In genomic region chr17:45740553-45741330, GRCh38 we compare ENCODE assay signal across 8 cellular contexts. TPM values are rescaled to one million over a fixed set of nuclear protein-coding genes. Genes with fewer than 3 reads are reported as not detected.
DNase-seq lines count a peak whose midpoint lies in the region; ATAC-seq and TF ChIP-seq lines count a peak whose summit lies in the region.

No MANE protein-coding gene starts in this region.

- no peaks in the 10 kb centered on the region for H3K79me2 ChIP-seq in hepatocyte

- H3K9me3 Mint-ChIP-seq in activated T-cell treated with anti-CD3 and anti-CD28 coated beads, Interleukin-2, amount 50 U/mL, for 4 hours, result no peaks in the 10 kb centered on the region
- no peaks in the 10 kb centered on the region for H3K9me3 Mint-ChIP-seq in activated CD8-positive, alpha-beta T cell treated with anti-CD3 and anti-CD28 coated beads, Interleukin-2, amount 10 ng/mL, durations not matched to agents 7 days and 5 days (ENCODE audit: insufficient read depth)

- no peak overlapping the region for H2AFZ ChIP-seq in hepatocyte

- H4K20me1 ChIP-seq in hepatocyte (ENCODE audit: insufficient read depth, poor library complexity, severe bottlenecking), result no peaks in the 10 kb centered on the region

- H3K4me2 ChIP-seq in hepatocyte, result no peak overlapping the region

- WGBS in hepatocyte (ENCODE audit: low lambda C conversion rate, missing lambda C conversion rate), result 61% methylated on average over 5 of the region's 5 CpGs

- no peak overlapping the region for H3K4me3 Mint-ChIP-seq in activated T-cell treated with anti-CD3 and anti-CD28 coated beads, Interleukin-2, amount 50 U/mL, for 4 hours
- H3K4me3 Mint-ChIP-seq in activated CD8-positive, alpha-beta T cell treated with anti-CD3 and anti-CD28 coated beads, Interleukin-2, amount 10 ng/mL, durations not matched to agents 7 days and 5 days, result no peak overlapping the region

- no peak overlapping the region for H3K27ac Mint-ChIP-seq in activated CD8-positive, alpha-beta T cell treated with anti-CD3 and anti-CD28 coated beads, Interleukin-2, amount 10 ng/mL, durations not matched to agents 7 days and 5 days

- CTCF ChIA-PET in activated CD8-positive, alpha-beta T cell treated with anti-CD3 and anti-CD28 coated beads, Interleukin-2, amount 10 ng/mL, durations not matched to agents 7 days and 5 days (lab: Charles Lee), result no interaction called here

- H3K27me3 ChIP-seq in hepatocyte, result peaks cover 25% of the 10 kb centered on the region

- H3K9me3 ChIP-seq in hepatocyte (ENCODE audit: low read depth), result no peaks in the 10 kb centered on the region

- no peaks in the 10 kb centered on the region for H3K9me2 ChIP-seq in hepatocyte (replicated peaks; ENCODE audit: insufficient read depth)

- DNase-seq in activated T-cell treated with anti-CD3 and anti-CD28 coated beads, Interleukin-2, amount 50 U/mL, for 4 hours, result no peak
- no peak for DNase-seq in activated T-cell treated with anti-CD3 and anti-CD28 coated beads for 4 hours
- DNase-seq in NCI-H1930 (lab: John Stamatoyannopoulos, UW), result peak; percentile 42 to 47
- peak; percentile 23 for DNase-seq in activated CD8-positive, alpha-beta T cell treated with anti-CD3 and anti-CD28 coated beads, Interleukin-2, amount 10 ng/mL, durations not matched to agents 7 days and 5 days
- peak; percentile 25 for DNase-seq in hepatocyte (ENCODE audit: low spot score)
- DNase-seq in stimulated activated CD8-positive, alpha-beta memory T cell treated with anti-CD3 and anti-CD28 coated beads, Interleukin-4, amount 100 ng/mL, for 48 hours, result peak; percentile 42

- no peaks in the 10 kb centered on the region for H3K36me3 Mint-ChIP-seq in activated T-cell treated with anti-CD3 and anti-CD28 coated beads, Interleukin-2, amount 50 U/mL, for 4 hours (ENCODE audit: insufficient read depth)
- H3K36me3 Mint-ChIP-seq in activated CD8-positive, alpha-beta T cell treated with anti-CD3 and anti-CD28 coated beads, Interleukin-2, amount 10 ng/mL, durations not matched to agents 7 days and 5 days (ENCODE audit: low read depth), result no peaks in the 10 kb centered on the region

- H3K27me3 Mint-ChIP-seq in activated T-cell treated with anti-CD3 and anti-CD28 coated beads, Interleukin-2, amount 50 U/mL, for 4 hours (ENCODE audit: low read depth), result peaks cover 21% of the 10 kb centered on the region
- H3K27me3 Mint-ChIP-seq in activated CD8-positive, alpha-beta T cell treated with anti-CD3 and anti-CD28 coated beads, Interleukin-2, amount 10 ng/mL, durations not matched to agents 7 days and 5 days (ENCODE audit: low read depth), result peaks cover 19% of the 10 kb centered on the region

- peak; percentile 43 to 46 for ATAC-seq in activated T-cell treated with anti-CD3 and anti-CD28 coated beads, Interleukin-2, amount 50 U/mL, for 4 hours
- ATAC-seq in activated CD8-positive, alpha-beta T cell treated with anti-CD3 and anti-CD28 coated beads, Interleukin-2, amount 10 ng/mL, durations not matched to agents 7 days and 5 days, result peak; percentile 58
- no peak for ATAC-seq in HG03139 (IDR thresholded peaks at IDR 0.05; ENCODE audit: unreplicated experiment)
- ATAC-seq in GM19395 (IDR thresholded peaks at IDR 0.05; ENCODE audit: unreplicated experiment), result no peak

- H3K4me1 ChIP-seq in hepatocyte (ENCODE audit: insufficient read depth), result no peaks in the 10 kb centered on the region

- H3K4me1 Mint-ChIP-seq in activated T-cell treated with anti-CD3 and anti-CD28 coated beads, Interleukin-2, amount 50 U/mL, for 4 hours (ENCODE audit: low read depth), result no peaks in the 10 kb centered on the region
- H3K4me1 Mint-ChIP-seq in activated CD8-positive, alpha-beta T cell treated with anti-CD3 and anti-CD28 coated beads, Interleukin-2, amount 10 ng/mL, durations not matched to agents 7 days and 5 days (ENCODE audit: low read depth), result no peaks in the 10 kb centered on the region

- no peak overlapping the region for H3K27ac ChIP-seq in hepatocyte

- no peak for TF ChIP-seq CTCF in hepatocyte (IDR thresholded peaks at IDR 0.05; ENCODE audit: poor library complexity)

- H3K4me3 ChIP-seq in hepatocyte, result no peak overlapping the region

- POLR2A ChIA-PET in activated CD8-positive, alpha-beta T cell treated with anti-CD3 and anti-CD28 coated beads, Interleukin-2, amount 10 ng/mL, durations not matched to agents 7 days and 5 days (lab: Charles Lee), result no interaction called here

- no peaks in the 10 kb centered on the region for H3K36me3 ChIP-seq in hepatocyte (replicated peaks; ENCODE audit: insufficient read depth, low read depth)

RNA-seq across cellular contexts. Expression of gene CRHR1, which starts 43.4 kb away (rescaled TPM):
- total RNA-seq in activated T-cell treated with anti-CD3 and anti-CD28 coated beads, Interleukin-2, amount 50 U/mL, for 4 hours, result not detected
- total RNA-seq in activated CD8-positive, alpha-beta T cell treated with anti-CD3 and anti-CD28 coated beads, Interleukin-2, amount 10 ng/mL, durations not matched to agents 7 days and 5 days, result not detected
- total RNA-seq in hepatocyte, result not detected in 2 replicates
- polyA plus RNA-seq in hepatocyte, result not detected in 2 replicates

Comparison
In these comparisons a context has a peak if more than half of its experiments do, and no peak if none do; other contexts are left out.
1. ATAC-seq: peak in activated T-cell treated with anti-CD3 and anti-CD28 coated beads, Interleukin-2, amount 50 U/mL, for 4 hours (2 of 2) and activated CD8-positive, alpha-beta T cell treated with anti-CD3 and anti-CD28 coated beads, Interleukin-2, amount 10 ng/mL, durations not matched to agents 7 days and 5 days (single experiment); none in HG03139 (single experiment) and GM19395 (single experiment).
2. DNase-seq: peak in NCI-H1930 (2 of 2), activated CD8-positive, alpha-beta T cell treated with anti-CD3 and anti-CD28 coated beads, Interleukin-2, amount 10 ng/mL, durations not matched to agents 7 days and 5 days (single experiment), hepatocyte (single experiment) and stimulated activated CD8-positive, alpha-beta memory T cell treated with anti-CD3 and anti-CD28 coated beads, Interleukin-4, amount 100 ng/mL, for 48 hours (single experiment); none in activated T-cell treated with anti-CD3 and anti-CD28 coated beads, Interleukin-2, amount 50 U/mL, for 4 hours (single experiment) and activated T-cell treated with anti-CD3 and anti-CD28 coated beads for 4 hours (single experiment).